In the genomic region with DNA sequence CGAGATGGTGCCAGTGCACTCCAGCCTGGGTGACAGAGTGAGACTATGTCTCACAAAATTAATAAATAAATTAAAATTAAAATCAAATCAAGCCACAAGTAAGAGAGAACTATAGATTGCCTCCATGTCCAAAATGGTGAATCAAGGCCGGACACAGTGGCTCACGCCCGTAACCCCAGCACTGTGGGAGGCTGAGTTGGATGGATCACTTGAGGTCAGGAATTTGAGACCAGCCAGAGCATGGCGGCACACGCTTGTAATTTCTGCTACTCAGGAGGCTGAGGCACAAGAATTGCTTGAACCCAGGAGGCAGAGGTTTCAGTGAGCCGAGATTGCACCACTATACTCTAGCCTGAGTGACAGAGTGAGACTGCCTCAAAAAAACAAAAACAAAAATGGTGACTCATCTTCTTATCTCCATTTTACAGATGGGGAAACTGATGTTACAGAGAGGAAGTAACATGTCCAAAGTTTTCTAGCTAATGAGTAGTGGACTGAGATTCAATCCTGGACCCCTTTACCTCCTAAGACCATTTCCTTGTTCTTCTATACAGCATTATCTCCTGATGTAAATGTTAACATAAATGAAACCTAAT, we compare ENCODE assay signal across 10 cellular contexts.
DNase-seq lines count a peak whose midpoint lies in the region; ATAC-seq, FAIRE-seq and TF ChIP-seq lines count a peak whose summit lies in the region.
"Had no signal": no experiment of that assay in that cellular context is flagged by ENCODE, and none has a peak within 500 bp of the region (broad histone marks: within the 10 kb centered on the region; RNA-seq: fewer than 3 reads in every experiment).

No MANE protein-coding gene starts in this region.

- H3K27me3 Mint-ChIP-seq in activated naive CD4-positive, alpha-beta T cell treated with anti-CD3 and anti-CD28 coated beads, Interleukin-2, amount 50 U/mL, for 24 hours, result no peaks in the 10 kb centered on the region
- H3K27me3 Mint-ChIP-seq in astrocyte (ENCODE audit: low read depth, unreplicated experiment), result no peaks in the 10 kb centered on the region

- H3K9me2 ChIP-seq in MM.1S (replicated peaks; ENCODE audit: insufficient read depth, low read length), result no peaks in the 10 kb centered on the region

- no peak for FAIRE-seq in astrocyte (lab: Jason Lieb, UNC)

- intact Hi-C loops in left lung (cut with DNase I) (loop anchor here in 1 of 2 donors (10.0 kb wide), 1 partner anchor 99 kb away; a partner anchor contains a TSS), vagina (cut with DNase I) (no loop called here)

- H3K4me1 ChIP-seq in astrocyte (ENCODE audit: insufficient read depth, low read length) (peaks cover 25% of the 10 kb centered on the region), left lung (peaks cover 24 to 32% of the 10 kb centered on the region in 2 donors), vagina (peaks cover 25% of the 10 kb centered on the region), MM.1S (ENCODE audit: low read length) (no peaks in the 10 kb centered on the region)

- H3K9me3 Mint-ChIP-seq in activated naive CD4-positive, alpha-beta T cell treated with anti-CD3 and anti-CD28 coated beads, Interleukin-2, amount 50 U/mL, for 24 hours, result no peaks in the 10 kb centered on the region
- no peaks in the 10 kb centered on the region for H3K9me3 Mint-ChIP-seq in astrocyte (ENCODE audit: unreplicated experiment)
- H3K9me3 Mint-ChIP-seq: naive thymus-derived CD4-positive, alpha-beta T cell had no signal

- H3K79me2 ChIP-seq in astrocyte (ENCODE audit: insufficient read depth, low read length) (no peaks in the 10 kb centered on the region), MM.1S (ENCODE audit: low read length) (no peaks in the 10 kb centered on the region)

- H3K27ac Mint-ChIP-seq in activated naive CD4-positive, alpha-beta T cell treated with anti-CD3 and anti-CD28 coated beads, Interleukin-2, amount 50 U/mL, for 24 hours, result no peak overlapping the region
- H3K27ac Mint-ChIP-seq in astrocyte (ENCODE audit: unreplicated experiment), result peak overlapping the region; percentile 96

- no peak for TF ChIP-seq POLR2A in vagina (IDR thresholded peaks at IDR 0.05)

- H3K4me3 ChIP-seq in astrocyte (ENCODE audit: insufficient read depth, low read depth, low read length) (no peak overlapping the region), left lung (no peak overlapping the region), vagina (no peak overlapping the region), MM.1S (ENCODE audit: low read length) (no peak overlapping the region)

- H3K27ac ChIP-seq in astrocyte (ENCODE audit: low read depth, low read length) (peak overlapping the region; percentile 82), left lung (peak overlapping the region; percentile 77 to 80), vagina (peak overlapping the region; percentile 80), MM.1S (ENCODE audit: low read length) (no peak overlapping the region)

- no peak for DNase-seq in activated naive CD4-positive, alpha-beta T cell treated with anti-CD3 and anti-CD28 coated beads, Interleukin-2, amount 50 U/mL, for 16 hours
- DNase-seq in astrocyte (ENCODE audit: low read depth) (peak; percentile 6), left lung (no peak), vagina (ENCODE audit: extremely low spot score in 2 of 2) (no peak), MM.1S (no peak), NCI-H446 treated with DMSO at 0.1 percent for 48 hours (lab: John Stamatoyannopoulos, UW) (no peak), NCI-H128 (lab: John Stamatoyannopoulos, UW; ENCODE audit: unreplicated experiment) (no peak)
- DNase-seq: naive thymus-derived CD4-positive, alpha-beta T cell; stimulated activated CD4-positive, alpha-beta T cell treated with anti-CD3 and anti-CD28 coated beads, Interleukin-1b, Interleukin-23, amount 100 ng/mL, for 48 hours had no signal

- H3F3A ChIP-seq in MM.1S (ENCODE audit: insufficient read depth, low read length), result no peaks in the 10 kb centered on the region

- H3K27me3 ChIP-seq in astrocyte (ENCODE audit: insufficient read depth, low read length) (no peaks in the 10 kb centered on the region), left lung (no peaks in the 10 kb centered on the region), vagina (no peaks in the 10 kb centered on the region), MM.1S (replicated peaks; ENCODE audit: insufficient read depth, low read length) (no peaks in the 10 kb centered on the region)

- H3K36me3 ChIP-seq in astrocyte (ENCODE audit: insufficient read depth, low read length) (no peaks in the 10 kb centered on the region), left lung (no peaks in the 10 kb centered on the region), vagina (no peaks in the 10 kb centered on the region), MM.1S (replicated peaks; ENCODE audit: insufficient read depth, low read length) (no peaks in the 10 kb centered on the region)

- H4K20me1 ChIP-seq in astrocyte (ENCODE audit: insufficient read depth, low read length) (no peaks in the 10 kb centered on the region), MM.1S (ENCODE audit: insufficient read depth, low read length) (no peaks in the 10 kb centered on the region)

- peaks cover 19% of the 10 kb centered on the region for H3K4me1 Mint-ChIP-seq in activated naive CD4-positive, alpha-beta T cell treated with anti-CD3 and anti-CD28 coated beads, Interleukin-2, amount 50 U/mL, for 24 hours
- peaks cover 13% of the 10 kb centered on the region for H3K4me1 Mint-ChIP-seq in astrocyte (ENCODE audit: low read depth, unreplicated experiment)

- H3K4me3 Mint-ChIP-seq in activated naive CD4-positive, alpha-beta T cell treated with anti-CD3 and anti-CD28 coated beads, Interleukin-2, amount 50 U/mL, for 24 hours, result peak overlapping the region; percentile 20
- H3K4me3 Mint-ChIP-seq in astrocyte (ENCODE audit: unreplicated experiment), result no peak overlapping the region

- no peaks in the 10 kb centered on the region for H3K9me3 ChIP-seq in astrocyte (ENCODE audit: insufficient read depth, low read depth, low read length)
- H3K9me3 ChIP-seq in left lung, result no peaks in the 10 kb centered on the region
- H3K9me3 ChIP-seq in vagina, result no peaks in the 10 kb centered on the region
- H3K9me3 ChIP-seq in MM.1S (replicated peaks; ENCODE audit: insufficient read depth, low read length), result no peaks in the 10 kb centered on the region

- H2AFZ ChIP-seq in astrocyte (ENCODE audit: low read depth, low read length) (no peak overlapping the region), MM.1S (ENCODE audit: low read length) (no peak overlapping the region)

- no peak for TF ChIP-seq CTCF in astrocyte (IDR thresholded peaks at IDR 0.05; ENCODE audit: insufficient read depth, low read depth, low read length)
- no peak for TF ChIP-seq CTCF in left lung (IDR thresholded peaks at IDR 0.05)
- no peak for TF ChIP-seq CTCF in vagina (IDR thresholded peaks at IDR 0.05)
- no peak for TF ChIP-seq CTCF in MM.1S (IDR thresholded peaks at IDR 0.05; ENCODE audit: low read length)

- H3K36me3 Mint-ChIP-seq in activated naive CD4-positive, alpha-beta T cell treated with anti-CD3 and anti-CD28 coated beads, Interleukin-2, amount 50 U/mL, for 24 hours, result no peaks in the 10 kb centered on the region
- H3K36me3 Mint-ChIP-seq in astrocyte (ENCODE audit: low read depth, unreplicated experiment), result no peaks in the 10 kb centered on the region
- H3K36me3 Mint-ChIP-seq: naive thymus-derived CD4-positive, alpha-beta T cell had no signal

- no peak for ATAC-seq in left lung

- H3K9ac ChIP-seq in astrocyte (ENCODE audit: low read length), result peak overlapping the region; percentile 72
- no peak overlapping the region for H3K9ac ChIP-seq in MM.1S (ENCODE audit: low read length)

- H3K4me2 ChIP-seq in astrocyte (ENCODE audit: low read length) (peak overlapping the region; percentile 80), MM.1S (ENCODE audit: low read depth, low read length) (no peak overlapping the region)
